Comparison of ENCODE assay signal across 17 cellular contexts in genomic region chr6:48135352-48136084, GRCh38. TPM values are rescaled to one million over a fixed set of nuclear protein-coding genes. Genes with fewer than 3 reads are reported as not detected.
DNase-seq lines count a peak whose midpoint lies in the region; ATAC-seq, FAIRE-seq and TF ChIP-seq lines count a peak whose summit lies in the region.
"Had no signal": no experiment of that assay in that cellular context is flagged by ENCODE, and none has a peak within 500 bp of the region (broad histone marks: within the 10 kb centered on the region; RNA-seq: fewer than 3 reads in every experiment).

No MANE protein-coding gene starts in this region.

- CTCF ChIA-PET in IMR-90 (lab: Yijun Ruan, JAX), result no interaction called here
- CTCF ChIA-PET in mammary epithelial cell (lab: Charles Lee; ENCODE audit: low non-redundant PET), result interaction anchor here (0.6 kb wide), 1 partner anchor 341 kb away, joined by 3 read pairs; no protein-coding TSS in a partner anchor

- no peak for TF ChIP-seq POLR2A in IMR-90 (IDR thresholded peaks at IDR 0.05; ENCODE audit: low read depth, low read length)

- intact Hi-C loops in IMR-90 (cut with micrococcal nuclease) (no loop called here), mammary epithelial cell (cut with micrococcal nuclease) (no loop called here), kidney (cut with DNase I) (no loop called here)

- H3K9ac ChIP-seq in IMR-90 (ENCODE audit: low read depth, low read length), result no peak overlapping the region
- no peak overlapping the region for H3K9ac ChIP-seq in mammary epithelial cell (ENCODE audit: insufficient read depth, low read length)
- no peak overlapping the region for H3K9ac ChIP-seq in kidney (ENCODE audit: low read length in 2 of 2)

- no peaks in the 10 kb centered on the region for H4K20me1 ChIP-seq in IMR-90 (ENCODE audit: insufficient read depth, low read length)
- H4K20me1 ChIP-seq in mammary epithelial cell (ENCODE audit: insufficient read depth, low read length), result no peaks in the 10 kb centered on the region

- no peaks in the 10 kb centered on the region for H3K79me1 ChIP-seq in IMR-90 (ENCODE audit: low read depth in 1 of 2, low read length in 2 of 2)

- BruUV-seq in IMR-90 (replicated peaks; lab: Mats Ljungman, UMichigan), result no TSS peak
- BruUV-seq in mammary epithelial cell (replicated peaks; lab: Mats Ljungman, UMichigan), result no TSS peak

- FAIRE-seq in RCC 7860 (lab: Jason Lieb, UNC) (no peak), kidney (lab: Jason Lieb, UNC) (no peak)

- no peak for TF ChIP-seq RAD21 in IMR-90 (IDR thresholded peaks at IDR 0.05; ENCODE audit: low read length)

- H2BK15ac ChIP-seq in IMR-90 (ENCODE audit: low read depth, low read length), result no peak overlapping the region

- DNase-seq in IMR-90 (peak; percentile 4), mammary epithelial cell (peak; percentile 78), kidney tubule cell (ENCODE audit: low spot score) (peak; percentile 33), CD1c-positive myeloid dendritic cell (ENCODE audit: extremely low spot score) (no peak), RCC 7860 (ENCODE audit: low spot score) (no peak), kidney (no peak)
- DNase-seq: activated CD4-positive, alpha-beta memory T cell treated with anti-CD3 and anti-CD28 coated beads, Interleukin-2, amount 10 ng/mL, durations not matched to agents 7 days and 5 days; activated naive CD4-positive, alpha-beta T cell; DMS79; KG1; left ventricle myocardium inferior; NCI-H2081 treated with DMSO at 0.1 percent for 48 hours had no signal

- H3K9me3 ChIP-seq in IMR-90 (ENCODE audit: control insufficient read depth, insufficient read depth, low read length) (no peaks in the 10 kb centered on the region), mammary epithelial cell (replicated peaks; ENCODE audit: insufficient read depth, low read length) (no peaks in the 10 kb centered on the region), kidney (ENCODE audit: control insufficient read depth in 1 of 2, low read length in 2 of 2) (no peaks in the 10 kb centered on the region)
- H3K9me3 ChIP-seq: gastroesophageal sphincter, left ventricle myocardium inferior, neutrophil had no signal

- H2AFZ ChIP-seq in ACC112 (ENCODE audit: low read length, unreplicated experiment) (peak overlapping the region; percentile 91), IMR-90 (replicated peaks; ENCODE audit: low read length, poor library complexity) (no peak overlapping the region), mammary epithelial cell (ENCODE audit: low read depth, low read length) (peak overlapping the region; percentile 62)

- H3K36me3 ChIP-seq in ACC112 (ENCODE audit: insufficient read depth, low read length) (no peaks in the 10 kb centered on the region), IMR-90 (ENCODE audit: control insufficient read depth, insufficient read depth, low read length) (no peaks in the 10 kb centered on the region), mammary epithelial cell (ENCODE audit: insufficient read depth, low read length) (no peaks in the 10 kb centered on the region), kidney (ENCODE audit: control insufficient read depth in 1 of 2, insufficient read depth in 2 of 2, low read length in 2 of 2) (no peaks in the 10 kb centered on the region)
- H3K36me3 ChIP-seq: gastroesophageal sphincter, left ventricle myocardium inferior, neutrophil had no signal

- H3K4me3 ChIP-seq in ACC112 (ENCODE audit: low read depth, low read length) (peak overlapping the region; percentile 32; the same call in 1 of the 2 replicates), IMR-90 (ENCODE audit: insufficient read depth, low read depth, low read length) (no peak overlapping the region), mammary epithelial cell (replicated peaks in 1 of 3; ENCODE audit: insufficient read depth in 1 of 3, low read depth in 2 of 3, low read length in 3 of 3) (no peak overlapping the region), kidney (ENCODE audit: low read length in 2 of 2) (no peak overlapping the region)
- H3K4me3 ChIP-seq: gastroesophageal sphincter, left ventricle myocardium inferior had no signal

- in situ Hi-C loops in IMR-90 (cut with MboI; ENCODE audit: low sequenced_read_pairs) (no loop called here), mammary epithelial cell (cut with MboI; ENCODE audit: low sequenced_read_pairs in 2 of 2) (no loop called here)

- no peak overlapping the region for H4K91ac ChIP-seq in IMR-90 (ENCODE audit: insufficient read depth, low read depth, low read length)

- no peak overlapping the region for H4K8ac ChIP-seq in IMR-90 (ENCODE audit: low read depth in 2 of 2, low read length in 2 of 2)

- dilution Hi-C loops in IMR-90 (cut with HindIII; ENCODE audit: low sequenced_read_pairs, unreplicated experiment), result no loop called here
- dilution Hi-C loops in mammary epithelial cell (cut with HindIII; ENCODE audit: low sequenced_read_pairs), result no loop called here

- POLR2A ChIA-PET in IMR-90 (lab: Charles Lee; ENCODE audit: unreplicated experiment), result no interaction called here

- no peak overlapping the region for H2AK9ac ChIP-seq in IMR-90 (replicated peaks; ENCODE audit: low read depth, low read length, poor library complexity)

- H3K4me2 ChIP-seq in IMR-90 (ENCODE audit: low read depth, low read length) (no peak overlapping the region), mammary epithelial cell (ENCODE audit: insufficient read depth, low read depth, low read length) (peak overlapping the region; percentile 58)

- ATAC-seq in IMR-90 (ENCODE audit: low read depth), result peak; percentile 77
- no peak for ATAC-seq in GM21528 (IDR thresholded peaks at IDR 0.05; ENCODE audit: low FRiP score, unreplicated experiment)
- ATAC-seq: gastroesophageal sphincter, Panc1 had no signal

- no peak overlapping the region for H2BK120ac ChIP-seq in IMR-90 (ENCODE audit: low read depth, low read length)

- TF ChIP-seq CTCF in IMR-90 (conservative IDR thresholded peaks at IDR 0.05; ENCODE audit: low read depth, low read length), result no peak
- TF ChIP-seq CTCF in mammary epithelial cell (conservative IDR thresholded peaks at IDR 0.05 in 1 of 2, IDR thresholded peaks at IDR 0.05 in 1 of 2; ENCODE audit: extremely low read depth in 1 of 2, insufficient read depth in 1 of 2, low read depth in 1 of 2, low read length in 2 of 2), result no peak
- no peak for TF ChIP-seq CTCF in kidney (IDR thresholded peaks at IDR 0.05; ENCODE audit: borderline replicate concordance, extremely low read depth, insufficient read depth)

- no CpG with 5 or more reads among the region's 4 CpGs for WGBS in IMR-90 (ENCODE audit: extremely low coverage in 2 of 2, insufficient read length in 1 of 2), 2 experiments
- WGBS in mammary epithelial cell (ENCODE audit: low coverage, missing lambda C conversion rate), result 27% methylated on average over 4 of the region's 4 CpGs

- H3K4me1 ChIP-seq in ACC112 (ENCODE audit: control insufficient read depth, insufficient read depth, low read length, unreplicated experiment) (peaks cover 57% of the 10 kb centered on the region), IMR-90 (ENCODE audit: control insufficient read depth, insufficient read depth, low read length) (no peaks in the 10 kb centered on the region), mammary epithelial cell (ENCODE audit: insufficient read depth, low read length) (peaks cover 46% of the 10 kb centered on the region), kidney (ENCODE audit: control insufficient read depth in 1 of 2, insufficient read depth in 1 of 2, low read depth in 1 of 2, low read length in 2 of 2) (no peaks in the 10 kb centered on the region)
- H3K4me1 ChIP-seq: gastroesophageal sphincter, left ventricle myocardium inferior had no signal

- no peaks in the 10 kb centered on the region for H3K9me1 ChIP-seq in IMR-90 (ENCODE audit: insufficient read depth, low read length)

- H2AK5ac ChIP-seq in IMR-90 (ENCODE audit: low read depth, low read length), result no peak overlapping the region

- H3K79me2 ChIP-seq in ACC112 (ENCODE audit: control insufficient read depth, insufficient read depth, low read length, unreplicated experiment) (no peaks in the 10 kb centered on the region), mammary epithelial cell (ENCODE audit: insufficient read depth, low read length) (no peaks in the 10 kb centered on the region)

- H3K56ac ChIP-seq in IMR-90 (ENCODE audit: extremely low read depth, insufficient read depth, low read length), result no peak overlapping the region

- no peak overlapping the region for H3K23ac ChIP-seq in IMR-90 (ENCODE audit: low read depth, low read length)

- H4K5ac ChIP-seq in IMR-90 (ENCODE audit: low read depth, low read length), result no peak overlapping the region

- H2BK5ac ChIP-seq in IMR-90 (ENCODE audit: low read depth, low read length, poor library complexity, severe bottlenecking), result no peak overlapping the region

- no peaks in the 10 kb centered on the region for H3K27me3 ChIP-seq in ACC112 (ENCODE audit: insufficient read depth, low read length)
- H3K27me3 ChIP-seq in IMR-90 (ENCODE audit: control insufficient read depth, insufficient read depth, low read length), result no peaks in the 10 kb centered on the region
- no peaks in the 10 kb centered on the region for H3K27me3 ChIP-seq in mammary epithelial cell (ENCODE audit: insufficient read depth, low read length)
- H3K27me3 ChIP-seq: gastroesophageal sphincter, neutrophil had no signal

- H2BK20ac ChIP-seq in IMR-90 (ENCODE audit: low read depth, low read length), result no peak overlapping the region

- H3K27ac ChIP-seq in ACC112 (ENCODE audit: low read depth, low read length) (peak overlapping the region; percentile 91), IMR-90 (ENCODE audit: insufficient read depth, low read length) (no peak overlapping the region), mammary epithelial cell (ENCODE audit: insufficient read depth, low read depth, low read length) (peak overlapping the region; percentile 70), kidney (ENCODE audit: low read depth in 2 of 2, low read length in 2 of 2) (no peak overlapping the region)
- H3K27ac ChIP-seq: gastroesophageal sphincter, left ventricle myocardium inferior, neutrophil had no signal

- no peak overlapping the region for H3K14ac ChIP-seq in IMR-90 (replicated peaks; ENCODE audit: low read depth, low read length)

- H3K18ac ChIP-seq in IMR-90 (ENCODE audit: low read depth, low read length), result no peak overlapping the region

- no peak overlapping the region for H3K4ac ChIP-seq in IMR-90 (ENCODE audit: low read depth, low read length)

TF ChIP-seq in IMR-90, 13 proteins besides CTCF, POLR2A, EP300 and RAD21 (continues in another document):
- TF ChIP-seq MAZ (IDR thresholded peaks at IDR 0.05; ENCODE audit: borderline replicate concordance, low read depth, low read length), result no peak
- TF ChIP-seq NFE2L2 (IDR thresholded peaks at IDR 0.05; ENCODE audit: low read depth, low read length), result no peak
- TF ChIP-seq CHD1 (IDR thresholded peaks at IDR 0.05; ENCODE audit: low read depth, low read length), result no peak
- no peak for TF ChIP-seq BHLHE40 (IDR thresholded peaks at IDR 0.05; ENCODE audit: low read depth, low read length)

RNA-seq across cellular contexts. Expression of gene PTCHD4, which starts 24.5 kb away (rescaled TPM):
- total RNA-seq in IMR-90 (2012; rRNA removed) (0.72 and 1.1 TPM in 2 replicates), mammary epithelial cell (1 to 10 TPM; 1.2 to 1.3 TPM), kidney (1.7 TPM)
- polyA plus RNA-seq in IMR-90 (2012; rRNA removed) (0.36 and 0.53 TPM in 2 replicates), mammary epithelial cell (0.87 TPM), kidney (ENCODE audit: insufficient read depth, low read depth, low replicate concordance) (0.24 TPM)
- polyA plus RNA-seq in IMR-90 (2012; cell fraction: cytosol; rRNA removed), result 0.08 and 0.27 TPM in 2 replicates
- 0.14 and 0.46 TPM in 2 replicates for polyA plus RNA-seq in IMR-90 (2012; cell fraction: nucleus; rRNA removed; ENCODE audit: low replicate concordance)
- not detected for polyA minus RNA-seq in mammary epithelial cell
- total RNA-seq: activated CD4-positive, alpha-beta memory T cell treated with anti-CD3 and anti-CD28 coated beads, Interleukin-2, amount 10 ng/mL, durations not matched to agents 7 days and 5 days had no signal

Comparison
In these comparisons a context has a peak if more than half of its experiments do, and no peak if none do; other contexts are left out.
1. H3K27ac ChIP-seq: peak in ACC112 (single experiment) and mammary epithelial cell (single experiment); none in IMR-90 (single experiment) and kidney (0 of 2).
2. DNase-seq: peak in IMR-90 (single experiment), mammary epithelial cell (single experiment) and kidney tubule cell (single experiment); none in CD1c-positive myeloid dendritic cell (single experiment), RCC 7860 (single experiment) and kidney (single experiment).